Comparison of ENCODE assay signal across 27 cellular contexts in genomic region chr10:100868391-100868790, GRCh38.
"Had no signal": no experiment of that assay in that cellular context is flagged by ENCODE, and none has a peak within 500 bp of the region (broad histone marks: within the 10 kb centered on the region; RNA-seq: fewer than 3 reads in every experiment).

No MANE protein-coding gene starts in this region.

- H3K4me1 ChIP-seq: foreskin keratinocyte, gastroesophageal sphincter, left lung, parathyroid adenoma, suprapubic skin, transverse colon, upper lobe of right lung, uterus had no signal

- H3K4me3 Mint-ChIP-seq: naive thymus-derived CD8-positive, alpha-beta T cell; stimulated activated naive CD8-positive, alpha-beta T cell treated with anti-CD3 and anti-CD28 coated beads, Interleukin-15, amount 100 ng/mL, for 72 hours had no signal

- H3K36me3 Mint-ChIP-seq: naive thymus-derived CD8-positive, alpha-beta T cell had no signal

- DNase-seq: dermis blood vessel endothelial cell; effector memory CD4-positive, alpha-beta T cell; foreskin keratinocyte; heart left ventricle; kidney; left lung; mesenchymal stem cell; midbrain; naive thymus-derived CD8-positive, alpha-beta T cell; stimulated activated CD4-positive, alpha-beta T cell treated with anti-CD3 and anti-CD28 coated beads, Interleukin-12 subunit alpha, Interleukin-12 subunit beta, amount 100 ng/mL, for 4 hours; stimulated activated CD4-positive, alpha-beta T cell treated with anti-CD3 and anti-CD28 coated beads, Interleukin-1b, Interleukin-23, amount 100 ng/mL, for 48 hours; stimulated activated CD4-positive, alpha-beta T cell treated with anti-CD3 and anti-CD28 coated beads, Interleukin-4, amount 100 ng/mL, for 1 hour; stimulated activated CD8-positive, alpha-beta memory T cell treated with anti-CD3 and anti-CD28 coated beads, Interleukin-4, amount 100 ng/mL, for 48 hours; stimulated activated naive CD4-positive, alpha-beta T cell; stimulated activated naive CD8-positive, alpha-beta T cell treated with anti-CD3 and anti-CD28 coated beads, Interleukin-15, amount 100 ng/mL, for 72 hours; transverse colon; upper lobe of right lung; uterus had no signal

- H3K9me3 ChIP-seq: esophagus muscularis mucosa, gastroesophageal sphincter, heart left ventricle, left lung, suprapubic skin, transverse colon, upper lobe of right lung, uterus had no signal

- H3K9me3 Mint-ChIP-seq: stimulated activated naive CD8-positive, alpha-beta T cell treated with anti-CD3 and anti-CD28 coated beads, Interleukin-15, amount 100 ng/mL, for 72 hours had no signal

- H3K27ac Mint-ChIP-seq: naive thymus-derived CD8-positive, alpha-beta T cell; progenitor cell of endocrine pancreas had no signal

- FAIRE-seq: endothelial cell of umbilical vein, kidney had no signal

- H3K36me3 ChIP-seq: esophagus muscularis mucosa, gastroesophageal sphincter, heart left ventricle, left lung, suprapubic skin, transverse colon, upper lobe of right lung, uterus had no signal

- H3K27ac ChIP-seq: coronary artery, esophagus muscularis mucosa, foreskin keratinocyte, gastroesophageal sphincter, heart left ventricle, hepatocyte, left lung, parathyroid adenoma, suprapubic skin, transverse colon, upper lobe of right lung, uterus had no signal

- H3K4me3 ChIP-seq: coronary artery, esophagus muscularis mucosa, gastroesophageal sphincter, heart left ventricle, hepatocyte, left lung, smooth muscle cell, suprapubic skin, transverse colon, upper lobe of right lung, uterus had no signal
